ENCODE assay signal across 24 cellular contexts in the genomic region with DNA sequence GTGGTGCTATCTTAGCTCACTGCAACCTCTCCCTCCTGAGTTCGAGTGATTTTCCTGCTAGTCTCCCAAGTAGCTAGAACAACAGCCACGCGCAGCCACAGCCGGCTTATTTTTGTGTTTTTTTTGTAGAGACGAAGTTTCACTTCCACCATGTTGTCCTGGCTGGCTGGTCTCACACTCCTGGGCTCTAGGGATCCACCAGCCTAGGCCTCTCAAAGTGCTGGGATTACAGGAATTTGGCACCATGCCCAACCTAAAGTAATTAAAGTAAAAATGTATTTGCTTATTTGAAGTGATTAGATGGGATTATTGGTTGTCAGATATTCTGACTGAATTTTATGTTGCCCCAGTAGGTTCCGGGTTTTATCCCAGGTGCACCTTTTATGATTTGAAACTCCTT. TPM values are rescaled to one million over a fixed set of nuclear protein-coding genes. Genes with fewer than 3 reads are reported as not detected.
A peak's percentile ranks its signal among the peaks of the same experiment; 100 is the strongest.
DNase-seq lines count a peak whose midpoint lies in the region; ATAC-seq and TF ChIP-seq lines count a peak whose summit lies in the region.
"Had no signal": no experiment of that assay in that cellular context is flagged by ENCODE, and none has a peak within 500 bp of the region (broad histone marks: within the 10 kb centered on the region; RNA-seq: fewer than 3 reads in every experiment).

No MANE protein-coding gene starts in this region.

- H3K9me3 ChIP-seq in BE2C = no peaks in the 10 kb centered on the region
- H3K9me3 ChIP-seq: SK-N-SH had no signal

- no peak overlapping the region for H3K4me3 ChIP-seq in BE2C (ENCODE audit: low read depth, low read length)

- no peaks in the 10 kb centered on the region for H3K27me3 ChIP-seq in BE2C

- H3K36me3 Mint-ChIP-seq in glutamatergic neuron (ENCODE audit: unreplicated experiment) = no peaks in the 10 kb centered on the region

- DNase-seq in left ventricle myocardium superior = no peak
- no peak for DNase-seq in Right ventricle myocardium inferior (ENCODE audit: missing footprints)
- peak; percentile 43 for DNase-seq in NCI-H82 treated with DMSO at 0.1 percent for 48 hours (lab: John Stamatoyannopoulos, UW; ENCODE audit: unreplicated experiment)
- no peak for DNase-seq in glutamatergic neuron
- DNase-seq in BE2C = no peak
- DNase-seq in DMS153 treated with DMSO at 0.1 percent for 48 hours (lab: John Stamatoyannopoulos, UW; ENCODE audit: unreplicated experiment) = no peak
- DNase-seq: CD4-positive, alpha-beta T cell; COR-L47; DMS153; GDM1; KBM-7; MM.1S; NCI-H1092; NCI-H1436; NCI-H187 treated with DMSO at 0.1 percent for 48 hours; NCI-H2107; NCI-H446 treated with DMSO at 0.1 percent for 48 hours; NCI-H774; PC-3; RPMI8226; SIG-M5; SK-N-SH had no signal

- no peaks in the 10 kb centered on the region for H3K9me3 Mint-ChIP-seq in glutamatergic neuron (ENCODE audit: unreplicated experiment)
- H3K9me3 Mint-ChIP-seq: CD4-positive, alpha-beta T cell; T-helper 2 cell treated with Interferon-gamma antibody and Interleukin-4, amounts not matched to agents 5 μg/mL and 100 μg/mL, for 36 hours had no signal

- intact Hi-C loops in left ventricle myocardium superior (cut with micrococcal nuclease) = no loop called here
- intact Hi-C loops in Right ventricle myocardium inferior (cut with DNase I) = no loop called here

- no peaks in the 10 kb centered on the region for H3K27me3 Mint-ChIP-seq in glutamatergic neuron (ENCODE audit: unreplicated experiment)
- H3K27me3 Mint-ChIP-seq: CD4-positive, alpha-beta T cell had no signal

- TF ChIP-seq CTCF in glutamatergic neuron (IDR thresholded peaks at IDR 0.05; ENCODE audit: partially characterized antibody, unreplicated experiment) (no peak), BE2C (IDR thresholded peaks at IDR 0.05; ENCODE audit: low read depth, low read length) (no peak)

- H3K4me1 Mint-ChIP-seq in glutamatergic neuron (ENCODE audit: low read depth, unreplicated experiment) = peaks cover 1% of the 10 kb centered on the region

- ATAC-seq in left ventricle myocardium superior (peak; percentile 33), Right ventricle myocardium inferior (no peak), HG03175 (IDR thresholded peaks at IDR 0.05; ENCODE audit: unreplicated experiment) (no peak)
- ATAC-seq: PC-3 had no signal

- H3K4me1 ChIP-seq in BE2C = no peaks in the 10 kb centered on the region

- H3K36me3 ChIP-seq in BE2C = peaks cover 71% of the 10 kb centered on the region

- H3K27ac Mint-ChIP-seq in glutamatergic neuron (ENCODE audit: unreplicated experiment) = peak overlapping the region; percentile 22
- H3K27ac Mint-ChIP-seq: CD4-positive, alpha-beta T cell; T-helper 2 cell treated with Interferon-gamma antibody and Interleukin-4, amounts not matched to agents 5 μg/mL and 100 μg/mL, for 36 hours had no signal

- no peak overlapping the region for H3K4me3 Mint-ChIP-seq in glutamatergic neuron (ENCODE audit: unreplicated experiment)
- H3K4me3 Mint-ChIP-seq: CD4-positive, alpha-beta T cell; T-helper 2 cell treated with Interferon-gamma antibody and Interleukin-4, amounts not matched to agents 5 μg/mL and 100 μg/mL, for 36 hours had no signal

RNA-seq across cellular contexts. Expression of a gene that starts 22.7 kb away (rescaled TPM):
- 49.9 TPM for total RNA-seq in left ventricle myocardium superior
- 44.9 TPM for total RNA-seq in Right ventricle myocardium inferior
- 83.4 TPM for total RNA-seq in glutamatergic neuron (ENCODE audit: unreplicated experiment)
- 107 TPM for polyA plus RNA-seq in BE2C (2012; ENCODE audit: insufficient read depth, insufficient read length, low read depth)

RNA-seq across cellular contexts. Expression of a gene that starts 41.3 kb away (rescaled TPM):
- total RNA-seq in left ventricle myocardium superior (37.6 TPM), Right ventricle myocardium inferior (41.8 TPM), glutamatergic neuron (ENCODE audit: unreplicated experiment) (40.1 TPM)
- polyA plus RNA-seq in BE2C (2012; ENCODE audit: insufficient read depth, insufficient read length, low read depth) = 72.1 TPM
